In genomic region chr6:138818496-138819194, GRCh38 we compare ENCODE assay signal across 9 cellular contexts. TPM values are rescaled to one million over a fixed set of nuclear protein-coding genes. Genes with fewer than 3 reads are reported as not detected.
A peak's percentile ranks its signal among the peaks of the same experiment; 100 is the strongest.
DNase-seq lines count a peak whose midpoint lies in the region; ATAC-seq and TF ChIP-seq lines count a peak whose summit lies in the region.
"Had no signal": no experiment of that assay in that cellular context is flagged by ENCODE, and none has a peak within 500 bp of the region (broad histone marks: within the 10 kb centered on the region; RNA-seq: fewer than 3 reads in every experiment).

No MANE protein-coding gene starts in this region.

- H2BK12ac ChIP-seq in trophoblast cell (ENCODE audit: low read length) = peak overlapping the region; percentile 68

- WGBS in trophoblast cell (ENCODE audit: extremely low coverage, insufficient coverage, insufficient read length) = no CpG with 5 or more reads among the region's 10 CpGs

- H2BK120ac ChIP-seq in trophoblast cell (ENCODE audit: insufficient read depth, low read length, poor library complexity) = peak overlapping the region; percentile 83

- H3K4me3 Mint-ChIP-seq in T-helper 1 cell treated with Interleukin-12 subunit alpha and Interleukin-12 subunit beta and Interleukin-4 antibody, amounts not matched to agents 30 μg/mL and 1 μg/mL, for 36 hours = no peak overlapping the region

- peak overlapping the region; percentile 64 for H4K8ac ChIP-seq in trophoblast cell (ENCODE audit: low read depth, low read length)

- H3K79me1 ChIP-seq in trophoblast cell (ENCODE audit: low read length) = peaks cover 24% of the 10 kb centered on the region

- peak; percentile 14 for ATAC-seq in Right ventricle myocardium superior (ENCODE audit: poor library complexity)
- no peak for ATAC-seq in left cardiac atrium
- ATAC-seq in HG02943 (IDR thresholded peaks at IDR 0.05; ENCODE audit: low read depth, unreplicated experiment) = peak; percentile 45
- no peak for ATAC-seq in SK-N-SH treated with all-trans-retinoic acid at 6 μM for 48 hours

- intact Hi-C loops in Right ventricle myocardium superior (cut with DNase I) = loop anchor here (10.0 kb wide), 1 partner anchor 536 kb away; no protein-coding TSS in a partner anchor
- intact Hi-C loops in left cardiac atrium (cut with DNase I) = loop anchor here (5.0 to 10.0 kb wide), 4 partner anchors 169 to 546 kb away; partner anchors contain the start of gene REPS1 (in 1 of the 2)

- H3K23ac ChIP-seq in trophoblast cell (ENCODE audit: low read length) = peak overlapping the region; percentile 62

- H3K36me3 ChIP-seq in trophoblast cell (ENCODE audit: control insufficient read depth in 1 of 2, insufficient read depth in 2 of 2, low read length in 2 of 2) = no peaks in the 10 kb centered on the region

- H3K4me1 Mint-ChIP-seq in T-helper 1 cell treated with Interleukin-12 subunit alpha and Interleukin-12 subunit beta and Interleukin-4 antibody, amounts not matched to agents 30 μg/mL and 1 μg/mL, for 36 hours (ENCODE audit: low read depth) = peaks cover 26% of the 10 kb centered on the region

- peak overlapping the region; percentile 97 for H3K27ac ChIP-seq in trophoblast cell (ENCODE audit: low read depth, low read length)

- peak overlapping the region; percentile 21 for H2AK5ac ChIP-seq in trophoblast cell (ENCODE audit: low read length)

- no peak overlapping the region for H3K9ac ChIP-seq in trophoblast cell (ENCODE audit: low read length)

- DNase-seq in Right ventricle myocardium superior (no peak), left cardiac atrium (no peak), trophoblast cell (peak in 1 of 2 donors; percentile 53), NCI-H187 treated with DMSO at 0.1 percent for 48 hours (lab: John Stamatoyannopoulos, UW) (no peak)
- DNase-seq in NK-92 treated with Interleukin-12 subunit alpha and Interleukin-12 subunit beta, amount 100 ng/mL, for 24 hours (lab: John Stamatoyannopoulos, UW) = no peak

- H3K4me1 ChIP-seq in trophoblast cell (ENCODE audit: control insufficient read depth in 1 of 2, insufficient read depth in 2 of 2, low read length in 2 of 2) = peaks cover 13 to 21% of the 10 kb centered on the region in 2 experiments

- H2AFZ ChIP-seq in trophoblast cell (ENCODE audit: insufficient read depth, low read length, poor library complexity) = peak overlapping the region; percentile 3

- H3K9me3 Mint-ChIP-seq in T-helper 1 cell treated with Interleukin-12 subunit alpha and Interleukin-12 subunit beta and Interleukin-4 antibody, amounts not matched to agents 30 μg/mL and 1 μg/mL, for 36 hours = no peaks in the 10 kb centered on the region

- peak overlapping the region; percentile 5 for H3K4ac ChIP-seq in trophoblast cell (ENCODE audit: low read depth, low read length)

- no peaks in the 10 kb centered on the region for H3K36me3 Mint-ChIP-seq in T-helper 1 cell treated with Interleukin-12 subunit alpha and Interleukin-12 subunit beta and Interleukin-4 antibody, amounts not matched to agents 30 μg/mL and 1 μg/mL, for 36 hours (ENCODE audit: low read depth)

- peak overlapping the region; percentile 88 for H4K91ac ChIP-seq in trophoblast cell (ENCODE audit: low read depth, low read length)

- H3K4me2 ChIP-seq in trophoblast cell (ENCODE audit: low read length) = peak overlapping the region; percentile 50

- peaks cover 2% of the 10 kb centered on the region for H3K79me2 ChIP-seq in trophoblast cell (ENCODE audit: control insufficient read depth, insufficient read depth, low read length, poor library complexity)

- H3K4me3 ChIP-seq in trophoblast cell (ENCODE audit: low read depth, low read length) = no peak overlapping the region

- H3K14ac ChIP-seq in trophoblast cell (ENCODE audit: low read length) = peak overlapping the region; percentile 51

- no peaks in the 10 kb centered on the region for H3K9me3 ChIP-seq in trophoblast cell (ENCODE audit: insufficient read depth, low read depth, low read length)

- peak overlapping the region; percentile 51 for H3K18ac ChIP-seq in trophoblast cell (ENCODE audit: low read length)

- peak overlapping the region; percentile 69 for H2BK5ac ChIP-seq in trophoblast cell (ENCODE audit: low read depth, low read length, poor library complexity)

- no peak overlapping the region for H4K12ac ChIP-seq in trophoblast cell (ENCODE audit: low read depth, low read length)

- no peaks in the 10 kb centered on the region for H3K27me3 ChIP-seq in trophoblast cell (ENCODE audit: insufficient read depth, low read length)

- peak overlapping the region; percentile 23 for H3K27ac Mint-ChIP-seq in T-helper 1 cell treated with Interleukin-12 subunit alpha and Interleukin-12 subunit beta and Interleukin-4 antibody, amounts not matched to agents 30 μg/mL and 1 μg/mL, for 36 hours

- no peaks in the 10 kb centered on the region for H3K27me3 Mint-ChIP-seq in T-helper 1 cell treated with Interleukin-12 subunit alpha and Interleukin-12 subunit beta and Interleukin-4 antibody, amounts not matched to agents 30 μg/mL and 1 μg/mL, for 36 hours (ENCODE audit: low read depth)

TF ChIP-seq in SK-N-SH treated with all-trans-retinoic acid at 6 μM for 48 hours, 23 proteins besides CTCF, POLR2A, EP300 and RAD21:
- TF ChIP-seq, protein P1, sequence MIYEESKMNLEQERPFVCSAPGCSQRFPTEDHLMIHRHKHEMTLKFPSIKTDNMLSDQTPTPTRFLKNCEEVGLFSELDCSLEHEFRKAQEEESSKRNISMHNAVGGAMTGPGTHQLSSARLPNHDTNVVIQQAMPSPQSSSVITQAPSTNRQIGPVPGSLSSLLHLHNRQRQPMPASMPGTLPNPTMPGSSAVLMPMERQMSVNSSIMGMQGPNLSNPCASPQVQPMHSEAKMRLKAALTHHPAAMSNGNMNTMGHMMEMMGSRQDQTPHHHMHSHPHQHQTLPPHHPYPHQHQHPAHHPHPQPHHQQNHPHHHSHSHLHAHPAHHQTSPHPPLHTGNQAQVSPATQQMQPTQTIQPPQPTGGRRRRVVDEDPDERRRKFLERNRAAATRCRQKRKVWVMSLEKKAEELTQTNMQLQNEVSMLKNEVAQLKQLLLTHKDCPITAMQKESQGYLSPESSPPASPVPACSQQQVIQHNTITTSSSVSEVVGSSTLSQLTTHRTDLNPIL (CRISPR knock-in tag; IDR thresholded peaks at IDR 0.05; ENCODE audit: low read depth) = no peak

RNA-seq across cellular contexts. Expression of gene ECT2L, which starts 22.8 kb away (rescaled TPM):
- total RNA-seq in Right ventricle myocardium superior (0.70 TPM), left cardiac atrium (1 to 10 TPM in 1 of 2 donors, under 1 TPM in 1; 0.62 to 2.8 TPM)
- 0.03 and 0.08 TPM in 2 replicates for polyA plus RNA-seq in trophoblast cell (2013)
- total RNA-seq: left colon had no signal

RNA-seq across cellular contexts. Expression of gene CCDC28A, which starts 45.1 kb away (rescaled TPM):
- total RNA-seq in Right ventricle myocardium superior = 6.8 TPM
- 1 to 10 TPM; 5.2 to 9.7 TPM for total RNA-seq in left cardiac atrium
- polyA plus RNA-seq in trophoblast cell (2013) = 14.5 and 15.0 TPM in 2 replicates

Comparison
In these comparisons a context has a peak if more than half of its experiments do, and no peak if none do; other contexts are left out.
1. ATAC-seq: peak in Right ventricle myocardium superior (single experiment) and HG02943 (single experiment); none in left cardiac atrium (0 of 2) and SK-N-SH treated with all-trans-retinoic acid at 6 μM for 48 hours (single experiment).